In genomic region chr11:68328374-68329091, GRCh38 we compare ENCODE assay signal across 1 cellular context.
A peak's percentile ranks its signal among the peaks of the same experiment; 100 is the strongest.
TF ChIP-seq lines count a peak whose summit lies in the region.

No MANE protein-coding gene starts in this region.

TF ChIP-seq in HepG2, 621 proteins besides CTCF, POLR2A, EP300 and RAD21 (continued from another document and continues in another):
- TF ChIP-seq FOXO4 (CRISPR knock-in tag; conservative IDR thresholded peaks at IDR 0.05) (no peak), ZNF556 (CRISPR knock-in tag; IDR thresholded peaks at IDR 0.05; ENCODE audit: borderline replicate concordance) (peak; percentile 56; the same call in 1 of the 2 replicates), ZBTB49 (CRISPR knock-in tag; IDR thresholded peaks at IDR 0.05; ENCODE audit: borderline replicate concordance) (no peak), TBX3 (IDR thresholded peaks at IDR 0.05; ENCODE audit: borderline replicate concordance) (no peak), ATF1 (CRISPR knock-in tag; IDR thresholded peaks at IDR 0.05) (no peak), FOXA1 (IDR thresholded peaks at IDR 0.05) (no peak), FOXA1 (CRISPR knock-in tag; IDR thresholded peaks at IDR 0.05) (no peak), ZNF512B (CRISPR knock-in tag; IDR thresholded peaks at IDR 0.05; ENCODE audit: borderline replicate concordance) (no peak), PRMT3 (CRISPR knock-in tag; IDR thresholded peaks at IDR 0.05; ENCODE audit: borderline replicate concordance, low read depth) (no peak), ZBTB46 (CRISPR knock-in tag; IDR thresholded peaks at IDR 0.05; ENCODE audit: borderline replicate concordance) (no peak), LRRFIP1 (CRISPR knock-in tag; conservative IDR thresholded peaks at IDR 0.05) (no peak), ZNF709 (CRISPR knock-in tag; IDR thresholded peaks at IDR 0.05) (no peak), THRA (CRISPR knock-in tag; IDR thresholded peaks at IDR 0.05; ENCODE audit: borderline replicate concordance) (0 out of 2 replicates have a peak, but pooled peaks have one; percentile 46), KLF9 (CRISPR knock-in tag; IDR thresholded peaks at IDR 0.05; ENCODE audit: low read depth) (no peak), ZNF569 (CRISPR knock-in tag; IDR thresholded peaks at IDR 0.05; ENCODE audit: borderline replicate concordance) (no peak), ZNF501 (CRISPR knock-in tag; IDR thresholded peaks at IDR 0.05) (0 out of 2 replicates have a peak, but pooled peaks have one; percentile 52), MXD4 (CRISPR knock-in tag; IDR thresholded peaks at IDR 0.05) (peak; percentile 44; the same call in 1 of the 2 replicates), ZNF326 (CRISPR knock-in tag; IDR thresholded peaks at IDR 0.05; ENCODE audit: borderline replicate concordance) (no peak), KLF6 (CRISPR knock-in tag; IDR thresholded peaks at IDR 0.05) (0 out of 2 replicates have a peak, but pooled peaks have one; percentile 24), DZIP1 (CRISPR knock-in tag; IDR thresholded peaks at IDR 0.05) (peak; percentile 44; the same call in 1 of the 2 replicates), NONO (IDR thresholded peaks at IDR 0.05) (no peak), NONO (CRISPR knock-in tag; conservative IDR thresholded peaks at IDR 0.05) (peak; percentile 64; the same call in 1 of the 2 replicates), ZBTB7A (CRISPR knock-in tag; IDR thresholded peaks at IDR 0.05) (no peak), ZMAT5 (CRISPR knock-in tag; IDR thresholded peaks at IDR 0.05; ENCODE audit: borderline replicate concordance, low read depth) (no peak), SP140L (CRISPR knock-in tag; IDR thresholded peaks at IDR 0.05; ENCODE audit: borderline replicate concordance) (no peak), SRF (IDR thresholded peaks at IDR 0.05; ENCODE audit: low read depth, low read length) (no peak), CENPX (CRISPR knock-in tag; IDR thresholded peaks at IDR 0.05) (no peak), ZBTB10 (CRISPR knock-in tag; IDR thresholded peaks at IDR 0.05; ENCODE audit: borderline replicate concordance) (no peak), ZNF10 (CRISPR knock-in tag; IDR thresholded peaks at IDR 0.05; ENCODE audit: borderline replicate concordance, low read depth) (no peak), NCOA5 (CRISPR knock-in tag; IDR thresholded peaks at IDR 0.05) (no peak)
